Comparison of ENCODE assay signal across 8 cellular contexts in genomic region chr16:8868272-8869211, GRCh38. TPM values are rescaled to one million over a fixed set of nuclear protein-coding genes. Genes with fewer than 3 reads are reported as not detected.
DNase-seq lines count a peak whose midpoint lies in the region; ATAC-seq and TF ChIP-seq lines count a peak whose summit lies in the region.

Gene CARHSP1, minus strand, starts transcription at chr16:8869006. Its CDS starts 9,678 bp downstream, at chr16:8859328.

- H3K27ac ChIP-seq in ovary (peak within 1 kb of the TSS; percentile 77 to 88), thyroid gland (peak within 1 kb of the TSS; percentile 59 to 76 (median 75))

- H3K9me3 ChIP-seq in ovary: no peaks in the 10 kb centered on the region
- no peaks in the 10 kb centered on the region for H3K9me3 ChIP-seq in thyroid gland

- WGBS in ovary, 3 donors: 1% methylated on average over 49 to 92 of the region's 92 CpGs
- 1 to 3% methylated on average over 18 to 39 of the region's 92 CpGs for WGBS in thyroid gland, 2 donors

- TF ChIP-seq EP300 in ovary (IDR thresholded peaks at IDR 0.05): no peak

- TF ChIP-seq POLR2A in ovary (IDR thresholded peaks at IDR 0.05) (peak; percentile 51), thyroid gland (IDR thresholded peaks at IDR 0.05) (peak; percentile 35 to 48)

- POLR2A ChIA-PET in GM10248 (lab: Yijun Ruan, JAX): interaction anchor here (0.6 to 1.3 kb wide), 9 partner anchors 10 to 225 kb away, joined by 3 to 14 read pairs (median 5); partner anchors contain the start of genes HAPSTR1, PMM2 and TMEM186

- no peak for TF ChIP-seq CTCF in GM10248 (IDR thresholded peaks at IDR 0.05; ENCODE audit: control extremely low read depth, extremely low read depth, low read depth, missing control alignments)
- no peak for TF ChIP-seq CTCF in ovary (IDR thresholded peaks at IDR 0.05)
- TF ChIP-seq CTCF in thyroid gland (IDR thresholded peaks at IDR 0.05): peak in 2 of 6 experiments; percentile 3 to 8

- CTCF ChIA-PET in GM10248 (lab: Yijun Ruan, JAX): interaction anchor here (0.6 to 10.1 kb wide), 7 partner anchors 13 to 211 kb away, joined by 3 to 165 read pairs (median 3); partner anchors contain the start of gene LITAFD

- H3K4me3 ChIP-seq in ovary (peak within 1 kb of the TSS; percentile 81), thyroid gland (replicated peaks in 1 of 3) (peak within 1 kb of the TSS; percentile 6 to 66 (median 55))

- no peaks in the 10 kb centered on the region for H3K36me3 ChIP-seq in ovary
- no peaks in the 10 kb centered on the region for H3K36me3 ChIP-seq in thyroid gland

- H3K27me3 ChIP-seq in ovary (no peaks in the 10 kb centered on the region), thyroid gland (no peaks in the 10 kb centered on the region)

- peak; percentile 64 for ATAC-seq in HG02588 (IDR thresholded peaks at IDR 0.05; ENCODE audit: unreplicated experiment)
- ATAC-seq in activated naive CD4-positive, alpha-beta T cell treated with anti-CD3 and anti-CD28 coated beads, Interleukin-2, amount 50 U/mL, for 72 hours: peak; percentile 79 to 80

- no peaks in the 10 kb centered on the region for H3K9me3 Mint-ChIP-seq in activated naive CD4-positive, alpha-beta T cell treated with anti-CD3 and anti-CD28 coated beads, Interleukin-2, amount 50 U/mL, for 72 hours

- intact Hi-C loops in ovary (cut with DNase I): loop anchor here in 1 of 4 donors (5.0 kb wide), 1 partner anchor 239 kb away; no protein-coding TSS in a partner anchor
- intact Hi-C loops in thyroid gland (cut with DNase I): no loop called here

- H3K27ac Mint-ChIP-seq in activated naive CD4-positive, alpha-beta T cell treated with anti-CD3 and anti-CD28 coated beads, Interleukin-2, amount 50 U/mL, for 72 hours: peak within 1 kb of the TSS; percentile 86 to 98

- H3K4me1 ChIP-seq in ovary (ENCODE audit: insufficient read depth) (peaks cover 19% of the 10 kb centered on the region), thyroid gland (peaks cover 34 to 39% of the 10 kb centered on the region in 2 donors)

- DNase-seq in GM10248 (ENCODE audit: extremely low spot score) (peak; percentile 98), NCI-H1092 (lab: John Stamatoyannopoulos, UW) (peak; percentile 82), SKM-1 (lab: John Stamatoyannopoulos, UW; ENCODE audit: unreplicated experiment) (peak; percentile 87), glomerular visceral epithelial cell (ENCODE audit: extremely low spot score) (peak; percentile 95), ovary (peak; percentile 85 to 93 (median 91)), thyroid gland (peak; percentile 81 to 88)
- peak; percentile 79 to 89 for DNase-seq in activated naive CD4-positive, alpha-beta T cell treated with anti-CD3 and anti-CD28 coated beads, Interleukin-2, amount 50 U/mL, for 72 hours (ENCODE audit: low spot score in 2 of 2)

- H3K36me3 Mint-ChIP-seq in activated naive CD4-positive, alpha-beta T cell treated with anti-CD3 and anti-CD28 coated beads, Interleukin-2, amount 50 U/mL, for 72 hours: peaks cover 13% of the 10 kb centered on the region in 2 donors

RNA-seq across cellular contexts. Expression of gene CARHSP1, which starts in this region (rescaled TPM):
- total RNA-seq in activated naive CD4-positive, alpha-beta T cell treated with anti-CD3 and anti-CD28 coated beads, Interleukin-2, amount 50 U/mL, for 72 hours: 100 to 1,000 TPM in 1 of 2 donors, 10 to 100 TPM in 1; 88.1 to 106 TPM
- total RNA-seq in ovary (10 to 100 TPM; 65.0 to 94.3 (median 81.7) TPM), thyroid gland (10 to 100 TPM; 43.4 to 67.5 (median 61.1) TPM)
- 100 to 1,000 TPM in 1 of 2 donors, 10 to 100 TPM in 1; 53.2 to 102 TPM for polyA plus RNA-seq in ovary

Comparison
In these comparisons a context has a peak if more than half of its experiments do, and no peak if none do; other contexts are left out.
1. Peak in every context shown above with its lines: DNase-seq, ATAC-seq, H3K4me3 ChIP-seq and H3K27ac ChIP-seq.